ENCODE assay signal across 21 cellular contexts in genomic region chr13:109680288-109680687, GRCh38.
"Had no signal": no experiment of that assay in that cellular context is flagged by ENCODE, and none has a peak within 500 bp of the region (broad histone marks: within the 10 kb centered on the region; RNA-seq: fewer than 3 reads in every experiment).

No MANE protein-coding gene starts in this region.

- H3K27me3 ChIP-seq: colonic mucosa, gastrocnemius medialis had no signal

- H3K36me3 ChIP-seq: colonic mucosa, esophagus squamous epithelium, gastrocnemius medialis, heart right ventricle, left ventricle myocardium inferior, lower lobe of right lung had no signal

- H3K4me1 ChIP-seq: colonic mucosa, lower lobe of right lung had no signal

- H3K27ac ChIP-seq: colonic mucosa, esophagus squamous epithelium, gastrocnemius medialis, heart right ventricle, left ventricle myocardium inferior, lower lobe of right lung had no signal

- H3K36me3 Mint-ChIP-seq: mesothelial cell of epicardium; naive B cell; naive thymus-derived CD8-positive, alpha-beta T cell had no signal

- ATAC-seq: gastrocnemius medialis; heart right ventricle; left cardiac atrium; lower lobe of right lung; mucosa of descending colon; naive thymus-derived CD8-positive, alpha-beta T cell had no signal

- H3K4me3 Mint-ChIP-seq: dendritic cell treated with granulocyte-macrophage colony-stimulating factor and Interleukin-4, amounts not matched to agents 40 ng/mL and 50 ng/mL, for 4 days; mesothelial cell of epicardium; naive B cell; naive thymus-derived CD8-positive, alpha-beta T cell had no signal

- H3K4me3 ChIP-seq: colonic mucosa, esophagus squamous epithelium, gastrocnemius medialis, heart right ventricle, left ventricle myocardium inferior, lower lobe of right lung, mucosa of descending colon had no signal

- H3K9me3 Mint-ChIP-seq: dendritic cell treated with granulocyte-macrophage colony-stimulating factor and Interleukin-4, amounts not matched to agents 40 ng/mL and 50 ng/mL, for 4 days; mesothelial cell of epicardium had no signal

- H3K27ac Mint-ChIP-seq: dendritic cell treated with granulocyte-macrophage colony-stimulating factor and Interleukin-4, amounts not matched to agents 40 ng/mL and 50 ng/mL, for 4 days; mesothelial cell of epicardium; naive thymus-derived CD8-positive, alpha-beta T cell had no signal

- DNase-seq: colonic mucosa; cortex of kidney; effector CD4-positive, alpha-beta T cell; effector memory CD4-positive, alpha-beta T cell; esophagus squamous epithelium; foreskin fibroblast; foreskin melanocyte; gastrocnemius medialis; glutamatergic neuron; head of caudate nucleus; heart right ventricle; hippocampal formation; left cardiac atrium; left ventricle myocardium inferior; lower lobe of right lung; mesenchymal stem cell; mucosa of descending colon; naive B cell; naive thymus-derived CD8-positive, alpha-beta T cell had no signal

- H3K9me3 ChIP-seq: colonic mucosa, esophagus squamous epithelium, gastrocnemius medialis, heart right ventricle, left ventricle myocardium inferior, lower lobe of right lung, mucosa of descending colon had no signal
